In genomic region chr7:137943132-137943551, GRCh38 we compare ENCODE assay signal across 12 cellular contexts. TPM values are rescaled to one million over a fixed set of nuclear protein-coding genes. Genes with fewer than 3 reads are reported as not detected.
DNase-seq lines count a peak whose midpoint lies in the region; ATAC-seq and TF ChIP-seq lines count a peak whose summit lies in the region.
"Had no signal": no experiment of that assay in that cellular context is flagged by ENCODE, and none has a peak within 500 bp of the region (broad histone marks: within the 10 kb centered on the region; RNA-seq: fewer than 3 reads in every experiment).

No MANE protein-coding gene starts in this region.

- no peak overlapping the region for H3K4me3 Mint-ChIP-seq in HFFc6
- no peak overlapping the region for H3K4me3 Mint-ChIP-seq in stimulated activated effector memory CD8-positive, alpha-beta T cell treated with anti-CD3 and anti-CD28 coated beads, Interleukin-12 subunit alpha, Interleukin-12 subunit beta, amount 100 ng/mL, for 72 hours
- H3K4me3 Mint-ChIP-seq: activated naive CD8-positive, alpha-beta T cell treated with anti-CD3 and anti-CD28 coated beads for 36 hours had no signal

- TF ChIP-seq CTCF in HFFc6 (IDR thresholded peaks at IDR 0.05) (no peak), cardiac fibroblast (IDR thresholded peaks at IDR 0.05; ENCODE audit: low read depth, low read length) (no peak), left lung (IDR thresholded peaks at IDR 0.05) (no peak), GM10266 (IDR thresholded peaks at IDR 0.05; ENCODE audit: control insufficient read depth, insufficient read depth, low read depth, missing control alignments) (no peak), PC-9 (conservative IDR thresholded peaks at IDR 0.05) (no peak)

- H3K4me1 ChIP-seq in left lung (peaks cover 13 to 15% of the 10 kb centered on the region in 2 donors), PC-9 (replicated peaks; ENCODE audit: insufficient read depth) (no peaks in the 10 kb centered on the region)

- no peaks in the 10 kb centered on the region for H3K27me3 ChIP-seq in left lung
- H3K27me3 ChIP-seq in PC-9 (ENCODE audit: insufficient read depth, low read depth) = no peaks in the 10 kb centered on the region

- no peaks in the 10 kb centered on the region for H3K36me3 ChIP-seq in left lung
- no peaks in the 10 kb centered on the region for H3K36me3 ChIP-seq in PC-9 (ENCODE audit: low read depth)

- H3F3A ChIP-seq in PC-9 (ENCODE audit: insufficient read depth, low read depth) = no peaks in the 10 kb centered on the region

- CTCF ChIA-PET in PC-9 (lab: Charles Lee) = no interaction called here

- peak overlapping the region; percentile 38 for H3K27ac Mint-ChIP-seq in HFFc6
- H3K27ac Mint-ChIP-seq in stimulated activated effector memory CD8-positive, alpha-beta T cell treated with anti-CD3 and anti-CD28 coated beads, Interleukin-12 subunit alpha, Interleukin-12 subunit beta, amount 100 ng/mL, for 72 hours = peak overlapping the region; percentile 85
- H3K27ac Mint-ChIP-seq: activated naive CD8-positive, alpha-beta T cell treated with anti-CD3 and anti-CD28 coated beads for 36 hours had no signal

- peaks cover 52% of the 10 kb centered on the region for H3K36me3 Mint-ChIP-seq in HFFc6 (ENCODE audit: low read depth)
- no peaks in the 10 kb centered on the region for H3K36me3 Mint-ChIP-seq in stimulated activated effector memory CD8-positive, alpha-beta T cell treated with anti-CD3 and anti-CD28 coated beads, Interleukin-12 subunit alpha, Interleukin-12 subunit beta, amount 100 ng/mL, for 72 hours
- H3K36me3 Mint-ChIP-seq: activated naive CD8-positive, alpha-beta T cell treated with anti-CD3 and anti-CD28 coated beads for 36 hours had no signal

- intact Hi-C loops in left lung (cut with DNase I) = no loop called here
- intact Hi-C loops in PC-9 (cut with micrococcal nuclease; ENCODE audit: unreplicated experiment) = no loop called here

- H2AFZ ChIP-seq in PC-9 = no peak overlapping the region

- DNase-seq in HFFc6 (no peak), cardiac fibroblast (ENCODE audit: low read depth in 2 of 2) (peak; percentile 96 to 98), left lung (no peak), D341Med (ENCODE audit: low spot score) (no peak), GM10266 (ENCODE audit: extremely low spot score) (no peak), PC-9 (no peak)
- no peak for DNase-seq in stimulated activated effector memory CD8-positive, alpha-beta T cell treated with anti-CD3 and anti-CD28 coated beads, Interleukin-12 subunit alpha, Interleukin-12 subunit beta, amount 100 ng/mL, for 72 hours (ENCODE audit: low spot score in 2 of 2)
- DNase-seq: activated naive CD8-positive, alpha-beta T cell treated with anti-CD3 and anti-CD28 coated beads for 36 hours; Calu3; stimulated activated naive CD4-positive, alpha-beta T cell treated with Interleukin-2 at 50 U/mL for 16 hours had no signal

- POLR2A ChIA-PET in PC-9 (lab: Charles Lee; ENCODE audit: unreplicated experiment) = interaction anchor here (0.7 kb wide), 1 partner anchor 64 kb away, joined by 8 read pairs; no protein-coding TSS in a partner anchor

- H3K9me3 ChIP-seq in left lung = no peaks in the 10 kb centered on the region
- H3K9me3 ChIP-seq in PC-9 (ENCODE audit: insufficient read depth, low read depth) = no peaks in the 10 kb centered on the region

- no peak overlapping the region for H3K4me3 ChIP-seq in cardiac fibroblast (replicated peaks in 1 of 2; ENCODE audit: low read depth in 2 of 2, low read length in 2 of 2)
- H3K4me3 ChIP-seq in left lung = no peak overlapping the region
- no peak overlapping the region for H3K4me3 ChIP-seq in PC-9

- no peaks in the 10 kb centered on the region for H3K27me3 Mint-ChIP-seq in HFFc6 (ENCODE audit: insufficient read depth)
- H3K27me3 Mint-ChIP-seq: activated naive CD8-positive, alpha-beta T cell treated with anti-CD3 and anti-CD28 coated beads for 36 hours had no signal

- peak; percentile 56 for ATAC-seq in left lung
- peak; percentile 50 for ATAC-seq in stimulated activated effector memory CD8-positive, alpha-beta T cell treated with anti-CD3 and anti-CD28 coated beads, Interleukin-12 subunit alpha, Interleukin-12 subunit beta, amount 100 ng/mL, for 72 hours
- ATAC-seq in GM18517 (IDR thresholded peaks at IDR 0.05; ENCODE audit: unreplicated experiment) = no peak

- H3K9me3 Mint-ChIP-seq in HFFc6 = no peaks in the 10 kb centered on the region
- H3K9me3 Mint-ChIP-seq in stimulated activated effector memory CD8-positive, alpha-beta T cell treated with anti-CD3 and anti-CD28 coated beads, Interleukin-12 subunit alpha, Interleukin-12 subunit beta, amount 100 ng/mL, for 72 hours = no peaks in the 10 kb centered on the region
- H3K9me3 Mint-ChIP-seq: activated naive CD8-positive, alpha-beta T cell treated with anti-CD3 and anti-CD28 coated beads for 36 hours had no signal

- H3K4me2 ChIP-seq in PC-9 = no peak overlapping the region
- H3K4me2 ChIP-seq: KMS-11 had no signal

- H3K79me2 ChIP-seq in PC-9 (ENCODE audit: low read depth) = peaks cover 5% of the 10 kb centered on the region; the same call in 1 of the 2 replicates

- H4K20me1 ChIP-seq in PC-9 (ENCODE audit: insufficient read depth) = no peaks in the 10 kb centered on the region

- no TSS peak for BruUV-seq in PC-9 (replicated peaks; lab: Mats Ljungman, UMichigan)

- H3K4me1 Mint-ChIP-seq in HFFc6 (ENCODE audit: low read depth) = peaks cover 73% of the 10 kb centered on the region
- H3K4me1 Mint-ChIP-seq in stimulated activated effector memory CD8-positive, alpha-beta T cell treated with anti-CD3 and anti-CD28 coated beads, Interleukin-12 subunit alpha, Interleukin-12 subunit beta, amount 100 ng/mL, for 72 hours = peaks cover 57% of the 10 kb centered on the region

- peak overlapping the region in 1 of 2 donors; percentile 63 for H3K27ac ChIP-seq in left lung
- no peak overlapping the region for H3K27ac ChIP-seq in PC-9
- H3K27ac ChIP-seq: KMS-11 had no signal

- H3K9me2 ChIP-seq in PC-9 (ENCODE audit: insufficient read depth) = no peaks in the 10 kb centered on the region

RNA-seq across cellular contexts. Expression of gene CREB3L2, which starts 58.7 kb away (rescaled TPM):
- total RNA-seq in HFFc6 (2021; fragmentation: NEBNext Ultra II Directional; extraction: Animal tissue kit (Norgen Biotek cat#: 25700)) = 100 to 1,000 TPM; 112 to 139 (median 123) TPM
- total RNA-seq in left lung (10 to 100 TPM; 57.9 to 60.8 TPM), PC-9 (2021) (41.2 and 41.9 TPM in 2 replicates)

Comparison
In these comparisons a context has a peak if more than half of its experiments do, and no peak if none do; other contexts are left out.
1. DNase-seq: peak in cardiac fibroblast (2 of 2); none in HFFc6 (single experiment), left lung (0 of 2), stimulated activated effector memory CD8-positive, alpha-beta T cell treated with anti-CD3 and anti-CD28 coated beads, Interleukin-12 subunit alpha, Interleukin-12 subunit beta, amount 100 ng/mL, for 72 hours (0 of 2), D341Med (single experiment), GM10266 (single experiment) and PC-9 (0 of 2).